In the genomic region with DNA sequence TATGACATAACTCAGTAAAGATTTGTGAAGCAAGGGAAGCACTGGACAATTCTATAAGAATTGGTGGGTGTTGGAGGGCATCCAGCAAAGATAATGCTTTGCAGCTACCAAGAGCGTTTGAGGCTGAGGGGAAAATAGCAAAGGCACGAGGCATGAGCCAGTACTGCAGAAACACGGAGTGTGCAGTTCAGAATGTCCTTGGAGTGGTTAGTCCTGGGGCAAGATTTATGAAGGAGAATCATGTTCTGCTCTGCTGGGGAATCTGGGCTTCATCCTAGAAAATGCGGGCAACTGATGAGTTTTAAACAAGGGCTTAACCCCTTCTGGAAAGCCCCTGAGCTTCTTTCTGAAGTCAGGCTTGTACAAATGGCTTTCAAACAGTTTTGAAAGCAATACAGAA, we compare ENCODE assay signal across 16 cellular contexts.
DNase-seq lines count a peak whose midpoint lies in the region; ATAC-seq and TF ChIP-seq lines count a peak whose summit lies in the region.
"Had no signal": no experiment of that assay in that cellular context is flagged by ENCODE, and none has a peak within 500 bp of the region (broad histone marks: within the 10 kb centered on the region; RNA-seq: fewer than 3 reads in every experiment).

No MANE protein-coding gene starts in this region.

- H3K14ac ChIP-seq in mesenchymal stem cell (ENCODE audit: low read length in 2 of 2): no peak overlapping the region

- no peak overlapping the region for H4K91ac ChIP-seq in mesenchymal stem cell (ENCODE audit: low read length)

- H2BK15ac ChIP-seq in mesenchymal stem cell (ENCODE audit: low read depth, poor library complexity, severe bottlenecking): no peak overlapping the region

- H3K9ac ChIP-seq in mesenchymal stem cell (ENCODE audit: low read length): peak overlapping the region; percentile 39
- H3K9ac ChIP-seq: neural progenitor cell had no signal

- H3K27me3 ChIP-seq in mesenchymal stem cell (ENCODE audit: control insufficient read depth in 1 of 2, insufficient read depth in 1 of 2, low read length in 2 of 2) (no peaks in the 10 kb centered on the region), upper lobe of left lung (no peaks in the 10 kb centered on the region)
- no peaks in the 10 kb centered on the region for H3K27me3 ChIP-seq in CD8-positive, alpha-beta memory T cell (ENCODE audit: insufficient read depth, low read length, poor library complexity, severe bottlenecking)
- H3K27me3 ChIP-seq: neural progenitor cell, uterus had no signal

- no peak overlapping the region for H2BK5ac ChIP-seq in mesenchymal stem cell (ENCODE audit: low read depth, low read length, poor library complexity, severe bottlenecking)

- no peak overlapping the region for H3K4me2 ChIP-seq in mesenchymal stem cell (ENCODE audit: low read length, poor library complexity, severe bottlenecking)
- H3K4me2 ChIP-seq: neural progenitor cell had no signal

- H3K27ac ChIP-seq in mesenchymal stem cell (ENCODE audit: low read length, poor library complexity, severe bottlenecking): no peak overlapping the region
- no peak overlapping the region for H3K27ac ChIP-seq in CD8-positive, alpha-beta memory T cell (ENCODE audit: low read depth, low read length)
- H3K27ac ChIP-seq in upper lobe of left lung: no peak overlapping the region
- H3K27ac ChIP-seq: neural progenitor cell, uterus had no signal

- H3K4me3 ChIP-seq in AG10803 (ENCODE audit: low read length): no peak overlapping the region
- H3K4me3 ChIP-seq in mesenchymal stem cell (ENCODE audit: insufficient read depth in 1 of 2, low read depth in 1 of 2, low read length in 2 of 2): no peak overlapping the region
- no peak overlapping the region for H3K4me3 ChIP-seq in CD8-positive, alpha-beta memory T cell (ENCODE audit: low read length)
- H3K4me3 ChIP-seq in upper lobe of left lung: no peak overlapping the region
- H3K4me3 ChIP-seq: neural progenitor cell, uterus had no signal

- no peaks in the 10 kb centered on the region for H3K79me1 ChIP-seq in mesenchymal stem cell (replicated peaks; ENCODE audit: low read length, poor library complexity, severe bottlenecking)

- no peak for TF ChIP-seq POLR2A in upper lobe of left lung (IDR thresholded peaks at IDR 0.05)

- no peaks in the 10 kb centered on the region for H3K27me3 Mint-ChIP-seq in chondrocyte (ENCODE audit: low read depth)
- no peaks in the 10 kb centered on the region for H3K27me3 Mint-ChIP-seq in CD8-positive, alpha-beta memory T cell
- no peaks in the 10 kb centered on the region for H3K27me3 Mint-ChIP-seq in activated CD4-positive, alpha-beta T cell treated with anti-CD3 and anti-CD28 coated beads, Interleukin-2, amount 10 ng/mL, durations not matched to agents 7 days and 5 days
- H3K27me3 Mint-ChIP-seq: stimulated activated naive CD8-positive, alpha-beta T cell treated with anti-CD3 and anti-CD28 coated beads, Interleukin-15, amount 100 ng/mL, for 72 hours had no signal

- H3K36me3 Mint-ChIP-seq in chondrocyte (ENCODE audit: low read depth): peaks cover 5% of the 10 kb centered on the region
- peaks cover 6 to 47% (median 14%) of the 10 kb centered on the region in 3 donors for H3K36me3 Mint-ChIP-seq in CD8-positive, alpha-beta memory T cell
- H3K36me3 Mint-ChIP-seq in activated CD4-positive, alpha-beta T cell treated with anti-CD3 and anti-CD28 coated beads, Interleukin-2, amount 10 ng/mL, durations not matched to agents 7 days and 5 days (ENCODE audit: low read depth): peaks cover 17% of the 10 kb centered on the region
- H3K36me3 Mint-ChIP-seq: neural progenitor cell had no signal

- no peaks in the 10 kb centered on the region for H3K4me1 Mint-ChIP-seq in chondrocyte (ENCODE audit: low read depth)
- peaks cover 0 to 4% (median 3%) of the 10 kb centered on the region in 3 donors for H3K4me1 Mint-ChIP-seq in CD8-positive, alpha-beta memory T cell
- no peaks in the 10 kb centered on the region for H3K4me1 Mint-ChIP-seq in activated CD4-positive, alpha-beta T cell treated with anti-CD3 and anti-CD28 coated beads, Interleukin-2, amount 10 ng/mL, durations not matched to agents 7 days and 5 days
- H3K4me1 Mint-ChIP-seq: neural progenitor cell; stimulated activated naive CD8-positive, alpha-beta T cell treated with anti-CD3 and anti-CD28 coated beads, Interleukin-15, amount 100 ng/mL, for 72 hours had no signal

- CTCF ChIA-PET in CD8-positive, alpha-beta memory T cell (lab: Charles Lee): no interaction called here
- CTCF ChIA-PET in activated CD4-positive, alpha-beta T cell treated with anti-CD3 and anti-CD28 coated beads, Interleukin-2, amount 10 ng/mL, durations not matched to agents 7 days and 5 days (lab: Charles Lee): no interaction called here

- DNase-seq in AG10803 (ENCODE audit: low read depth) (peak; percentile 88), NCI-H226 (peak; percentile 72), chondrocyte (ENCODE audit: low spot score) (no peak), mesenchymal stem cell (peak; percentile 6), germinal center (ENCODE audit: low spot score) (no peak), upper lobe of left lung (no peak)
- no peak for DNase-seq in CD8-positive, alpha-beta memory T cell
- no peak for DNase-seq in activated CD4-positive, alpha-beta T cell treated with anti-CD3 and anti-CD28 coated beads, Interleukin-2, amount 10 ng/mL, durations not matched to agents 7 days and 5 days
- DNase-seq: glutamatergic neuron; mesendoderm; NCI-H2081; NCI-H524; stimulated activated CD4-positive, alpha-beta T cell treated with anti-CD3 and anti-CD28 coated beads, Interleukin-15, amount 100 ng/mL, for 24 hours; stimulated activated naive CD8-positive, alpha-beta T cell treated with anti-CD3 and anti-CD28 coated beads, Interleukin-15, amount 100 ng/mL, for 72 hours; uterus had no signal

- ATAC-seq in upper lobe of left lung (ENCODE audit: low FRiP score in 2 of 2): no peak
- ATAC-seq: stimulated activated naive CD8-positive, alpha-beta T cell treated with anti-CD3 and anti-CD28 coated beads, Interleukin-15, amount 100 ng/mL, for 72 hours had no signal

- 41% methylated on average over 4 of the region's 4 CpGs for WGBS in mesenchymal stem cell
- 66 to 73% methylated on average over 4 of the region's 4 CpGs for WGBS in upper lobe of left lung, 2 donors

- no peaks in the 10 kb centered on the region for H3K9me3 Mint-ChIP-seq in chondrocyte (ENCODE audit: low read depth)
- H3K9me3 Mint-ChIP-seq in CD8-positive, alpha-beta memory T cell: no peaks in the 10 kb centered on the region
- H3K9me3 Mint-ChIP-seq in activated CD4-positive, alpha-beta T cell treated with anti-CD3 and anti-CD28 coated beads, Interleukin-2, amount 10 ng/mL, durations not matched to agents 7 days and 5 days: no peaks in the 10 kb centered on the region
- H3K9me3 Mint-ChIP-seq: neural progenitor cell; stimulated activated naive CD8-positive, alpha-beta T cell treated with anti-CD3 and anti-CD28 coated beads, Interleukin-15, amount 100 ng/mL, for 72 hours had no signal

- H2AK5ac ChIP-seq in mesenchymal stem cell (ENCODE audit: low read length, severe bottlenecking): peak overlapping the region; percentile 93

- peaks cover 3% of the 10 kb centered on the region for H3K4me1 ChIP-seq in mesenchymal stem cell (ENCODE audit: control insufficient read depth, insufficient read depth, low read depth, low read length)
- H3K4me1 ChIP-seq in CD8-positive, alpha-beta memory T cell (ENCODE audit: insufficient read depth, low read length): no peaks in the 10 kb centered on the region
- no peaks in the 10 kb centered on the region for H3K4me1 ChIP-seq in upper lobe of left lung
- H3K4me1 ChIP-seq: neural progenitor cell, uterus had no signal

- H2AFZ ChIP-seq in mesenchymal stem cell (ENCODE audit: low read depth, low read length): no peak overlapping the region
- H2AFZ ChIP-seq: neural progenitor cell had no signal

- H2BK120ac ChIP-seq in mesenchymal stem cell (ENCODE audit: low read depth, low read length): no peak overlapping the region

- no peak overlapping the region for H4K8ac ChIP-seq in mesenchymal stem cell (ENCODE audit: low read length)

- no peak overlapping the region for H3K4me3 Mint-ChIP-seq in chondrocyte (ENCODE audit: unreplicated experiment)
- no peak overlapping the region for H3K4me3 Mint-ChIP-seq in CD8-positive, alpha-beta memory T cell
- no peak overlapping the region for H3K4me3 Mint-ChIP-seq in activated CD4-positive, alpha-beta T cell treated with anti-CD3 and anti-CD28 coated beads, Interleukin-2, amount 10 ng/mL, durations not matched to agents 7 days and 5 days
- H3K4me3 Mint-ChIP-seq: neural progenitor cell; stimulated activated naive CD8-positive, alpha-beta T cell treated with anti-CD3 and anti-CD28 coated beads, Interleukin-15, amount 100 ng/mL, for 72 hours had no signal

- H3K23ac ChIP-seq in mesenchymal stem cell (ENCODE audit: low read length in 2 of 2): no peak overlapping the region

- no peak overlapping the region for H3K18ac ChIP-seq in mesenchymal stem cell (ENCODE audit: low read depth in 1 of 2, low read length in 2 of 2)

- H3K36me3 ChIP-seq in mesenchymal stem cell (ENCODE audit: control insufficient read depth in 1 of 2, insufficient read depth in 2 of 2, low read depth in 1 of 2, low read length in 2 of 2): no peaks in the 10 kb centered on the region
- peaks cover 6% of the 10 kb centered on the region for H3K36me3 ChIP-seq in CD8-positive, alpha-beta memory T cell (ENCODE audit: insufficient read depth, low read length)
- H3K36me3 ChIP-seq in upper lobe of left lung: no peaks in the 10 kb centered on the region
- H3K36me3 ChIP-seq: neural progenitor cell, uterus had no signal

- H3K9me3 ChIP-seq in mesenchymal stem cell (ENCODE audit: control insufficient read depth, low read length) (no peaks in the 10 kb centered on the region), upper lobe of left lung (no peaks in the 10 kb centered on the region)
- no peaks in the 10 kb centered on the region for H3K9me3 ChIP-seq in CD8-positive, alpha-beta memory T cell (ENCODE audit: low read length)
- H3K9me3 ChIP-seq: uterus had no signal

- POLR2A ChIA-PET in CD8-positive, alpha-beta memory T cell (lab: Charles Lee): no interaction called here
- POLR2A ChIA-PET in activated CD4-positive, alpha-beta T cell treated with anti-CD3 and anti-CD28 coated beads, Interleukin-2, amount 10 ng/mL, durations not matched to agents 7 days and 5 days (lab: Charles Lee): no interaction called here

- H3K27ac Mint-ChIP-seq in chondrocyte (ENCODE audit: unreplicated experiment): peak overlapping the region; percentile 17
- H3K27ac Mint-ChIP-seq in CD8-positive, alpha-beta memory T cell: peak overlapping the region in 1 of 8 donors; percentile 79
- no peak overlapping the region for H3K27ac Mint-ChIP-seq in activated CD4-positive, alpha-beta T cell treated with anti-CD3 and anti-CD28 coated beads, Interleukin-2, amount 10 ng/mL, durations not matched to agents 7 days and 5 days
- H3K27ac Mint-ChIP-seq: neural progenitor cell; stimulated activated naive CD8-positive, alpha-beta T cell treated with anti-CD3 and anti-CD28 coated beads, Interleukin-15, amount 100 ng/mL, for 72 hours had no signal

- no peak for TF ChIP-seq EP300 in upper lobe of left lung (IDR thresholded peaks at IDR 0.05)

- no peak overlapping the region for H2BK12ac ChIP-seq in mesenchymal stem cell (ENCODE audit: low read length in 2 of 2)

- TF ChIP-seq CTCF in AG10803 (conservative IDR thresholded peaks at IDR 0.05; ENCODE audit: low read length): no peak
- no peak for TF ChIP-seq CTCF in chondrocyte (IDR thresholded peaks at IDR 0.05)
- no peak for TF ChIP-seq CTCF in upper lobe of left lung (IDR thresholded peaks at IDR 0.05)

- no peak overlapping the region for H3K4ac ChIP-seq in mesenchymal stem cell (ENCODE audit: low read depth in 1 of 2, low read length in 2 of 2)

Comparison
In these comparisons a context has a peak if more than half of its experiments do, and no peak if none do; other contexts are left out.
1. DNase-seq: peak in AG10803 (single experiment), NCI-H226 (single experiment) and mesenchymal stem cell (single experiment); none in chondrocyte (single experiment), germinal center (single experiment), CD8-positive, alpha-beta memory T cell (0 of 5), activated CD4-positive, alpha-beta T cell treated with anti-CD3 and anti-CD28 coated beads, Interleukin-2, amount 10 ng/mL, durations not matched to agents 7 days and 5 days (single experiment) and upper lobe of left lung (0 of 2).